ENCODE assay signal across 8 cellular contexts in genomic region chr13:41310963-41311606, GRCh38. TPM values are rescaled to one million over a fixed set of nuclear protein-coding genes. Genes with fewer than 3 reads are reported as not detected.
DNase-seq lines count a peak whose midpoint lies in the region; ATAC-seq and TF ChIP-seq lines count a peak whose summit lies in the region.

Gene NAA16, plus strand, starts transcription at chr13:41311267. Its CDS starts 262 bp downstream, at chr13:41311529.

- ATAC-seq in HG02870 (IDR thresholded peaks at IDR 0.05; ENCODE audit: unreplicated experiment) (peak; percentile 64), left ventricle myocardium superior (peak; percentile 96)

- peaks cover 1% of the 10 kb centered on the region for H3K36me3 Mint-ChIP-seq in T-helper 1 cell treated with Interleukin-12 subunit alpha and Interleukin-12 subunit beta and Interleukin-4 antibody, amounts not matched to agents 30 μg/mL and 1 μg/mL, for 36 hours (ENCODE audit: low read depth)

- peak within 1 kb of the TSS; percentile 70 to 76 for H3K4me3 ChIP-seq in prostate gland

- H3K36me3 ChIP-seq in prostate gland: no peaks in the 10 kb centered on the region

- no peaks in the 10 kb centered on the region for H3K27me3 ChIP-seq in prostate gland (replicated peaks; ENCODE audit: insufficient read depth)

- WGBS in prostate gland: under 1% methylated on average over 53 of the region's 53 CpGs

- H3K27me3 Mint-ChIP-seq in T-helper 1 cell treated with Interleukin-12 subunit alpha and Interleukin-12 subunit beta and Interleukin-4 antibody, amounts not matched to agents 30 μg/mL and 1 μg/mL, for 36 hours (ENCODE audit: low read depth): no peaks in the 10 kb centered on the region

- TF ChIP-seq CTCF in prostate gland (IDR thresholded peaks at IDR 0.05): peak in 2 of 4 experiments; percentile 25 to 38

- peak within 1 kb of the TSS; percentile 93 to 97 for H3K27ac ChIP-seq in prostate gland

- no peaks in the 10 kb centered on the region for H3K9me3 ChIP-seq in prostate gland

- H3K4me3 Mint-ChIP-seq in T-helper 1 cell treated with Interleukin-12 subunit alpha and Interleukin-12 subunit beta and Interleukin-4 antibody, amounts not matched to agents 30 μg/mL and 1 μg/mL, for 36 hours: peak within 1 kb of the TSS; percentile 95

- no peaks in the 10 kb centered on the region for H3K9me3 Mint-ChIP-seq in T-helper 1 cell treated with Interleukin-12 subunit alpha and Interleukin-12 subunit beta and Interleukin-4 antibody, amounts not matched to agents 30 μg/mL and 1 μg/mL, for 36 hours

- DNase-seq in NCI-H146 treated with DMSO at 0.1 percent for 48 hours (lab: John Stamatoyannopoulos, UW; ENCODE audit: unreplicated experiment): peak; percentile 66
- DNase-seq in amygdala (lab: John Stamatoyannopoulos, UW): peak; percentile 39 to 96 (median 86)
- peak; percentile 97 for DNase-seq in left ventricle myocardium superior
- peak; percentile 73 for DNase-seq in prostate gland (ENCODE audit: low spot score)
- peak; percentile 92 for DNase-seq in ureter (ENCODE audit: low spot score)

- TF ChIP-seq POLR2A in GM15510 (IDR thresholded peaks at IDR 0.05; ENCODE audit: borderline replicate concordance, extremely low read depth, insufficient read length) (peak; percentile 83), prostate gland (IDR thresholded peaks at IDR 0.05) (peak; percentile 75)

- H3K27ac Mint-ChIP-seq in T-helper 1 cell treated with Interleukin-12 subunit alpha and Interleukin-12 subunit beta and Interleukin-4 antibody, amounts not matched to agents 30 μg/mL and 1 μg/mL, for 36 hours: peak within 1 kb of the TSS; percentile 90

- intact Hi-C loops in left ventricle myocardium superior (cut with micrococcal nuclease) (no loop called here), prostate gland (cut with DNase I) (loop anchor here (5.0 kb wide), 3 partner anchors 69 to 264 kb away; partner anchors contain the start of gene WBP4)

- no peaks in the 10 kb centered on the region for H3K4me1 ChIP-seq in prostate gland (replicated peaks)

- peaks cover 30% of the 10 kb centered on the region for H3K4me1 Mint-ChIP-seq in T-helper 1 cell treated with Interleukin-12 subunit alpha and Interleukin-12 subunit beta and Interleukin-4 antibody, amounts not matched to agents 30 μg/mL and 1 μg/mL, for 36 hours (ENCODE audit: low read depth)

RNA-seq across cellular contexts. Expression of gene NAA16, which starts in this region (rescaled TPM):
- 6.9 TPM for total RNA-seq in left ventricle myocardium superior
- 10 to 100 TPM; 17.6 to 19.9 TPM for total RNA-seq in prostate gland
- 34.9 TPM for total RNA-seq in ureter

Comparison
In these comparisons a context has a peak if more than half of its experiments do, and no peak if none do; other contexts are left out.
1. Peak in every context shown above with its lines: DNase-seq, ATAC-seq, H3K4me3 ChIP-seq and H3K27ac ChIP-seq.